In genomic region chr1:144101397-144102050, GRCh38 we compare ENCODE assay signal across 10 cellular contexts.
DNase-seq lines count a peak whose midpoint lies in the region; ATAC-seq and TF ChIP-seq lines count a peak whose summit lies in the region.
"Had no signal": no experiment of that assay in that cellular context is flagged by ENCODE, and none has a peak within 500 bp of the region (broad histone marks: within the 10 kb centered on the region; RNA-seq: fewer than 3 reads in every experiment).

No MANE protein-coding gene starts in this region.

- POLR2A ChIA-PET in CD4-positive, alpha-beta T cell (lab: Charles Lee): no interaction called here

- H3K27ac ChIP-seq in CD4-positive, alpha-beta T cell (ENCODE audit: low read depth, low read length): no peak overlapping the region
- H3K27ac ChIP-seq in effector memory CD4-positive, alpha-beta T cell (ENCODE audit: insufficient read depth, low read length, poor library complexity, severe bottlenecking): no peak overlapping the region
- no peak overlapping the region for H3K27ac ChIP-seq in ovary
- no peak overlapping the region for H3K27ac ChIP-seq in substantia nigra (ENCODE audit: low read depth, low read length, poor library complexity, severe bottlenecking)
- H3K27ac ChIP-seq: BLaER1 treated with 17β-estradiol and CSF1 and Interleukin-3, amounts not matched to agents 10 nM and 100 nM had no signal

- intact Hi-C loops in CD4-positive, alpha-beta T cell (cut with DNase I, micrococcal nuclease): no loop called here
- intact Hi-C loops in ovary (cut with DNase I): no loop called here

- no peak overlapping the region for H3K4me3 Mint-ChIP-seq in CD4-positive, alpha-beta T cell
- H3K4me3 Mint-ChIP-seq: activated T-cell treated with anti-CD3 and anti-CD28 coated beads, Interleukin-2, amount 50 U/mL, for 72 hours had no signal

- no peak for TF ChIP-seq CTCF in CD4-positive, alpha-beta T cell (IDR thresholded peaks at IDR 0.05)
- TF ChIP-seq CTCF in ovary (IDR thresholded peaks at IDR 0.05): no peak

- H3K27me3 ChIP-seq in CD4-positive, alpha-beta T cell (ENCODE audit: control insufficient read depth, insufficient read depth, low read length): no peaks in the 10 kb centered on the region
- H3K27me3 ChIP-seq in effector memory CD4-positive, alpha-beta T cell (replicated peaks; ENCODE audit: control insufficient read depth, insufficient read depth, low read length, poor library complexity, severe bottlenecking): no peaks in the 10 kb centered on the region
- no peaks in the 10 kb centered on the region for H3K27me3 ChIP-seq in ovary

- TF ChIP-seq EP300 in ovary (IDR thresholded peaks at IDR 0.05): no peak

- DNase-seq in CD4-positive, alpha-beta T cell: peak in 7 of 10 experiments; percentile 1 to 36 (median 6)
- DNase-seq in activated CD4-positive, alpha-beta T cell treated with anti-CD3 and anti-CD28 coated beads for 48 hours: peak; percentile 9
- DNase-seq in effector memory CD4-positive, alpha-beta T cell: peak in 2 of 3 donors; percentile 5 to 6
- DNase-seq in ovary: peak; percentile 15 to 36 (median 22)
- no peak for DNase-seq in NCI-H2107 (lab: John Stamatoyannopoulos, UW)
- no peak for DNase-seq in substantia nigra (lab: John Stamatoyannopoulos, UW)
- no peak for DNase-seq in amniotic stem cell (lab: John Stamatoyannopoulos, UW)

- H3K9me3 ChIP-seq in CD4-positive, alpha-beta T cell (ENCODE audit: control insufficient read depth, low read length): no peaks in the 10 kb centered on the region
- H3K9me3 ChIP-seq in effector memory CD4-positive, alpha-beta T cell (ENCODE audit: control insufficient read depth, low read length): no peaks in the 10 kb centered on the region
- H3K9me3 ChIP-seq in ovary: peaks cover 0 to 11% of the 10 kb centered on the region in 2 donors

- CTCF ChIA-PET in CD4-positive, alpha-beta T cell (lab: Charles Lee): no interaction called here

- H3K9me3 Mint-ChIP-seq in CD4-positive, alpha-beta T cell: no peaks in the 10 kb centered on the region
- H3K9me3 Mint-ChIP-seq: activated T-cell treated with anti-CD3 and anti-CD28 coated beads, Interleukin-2, amount 50 U/mL, for 72 hours had no signal

- H3K27me3 Mint-ChIP-seq in CD4-positive, alpha-beta T cell: no peaks in the 10 kb centered on the region

- WGBS in ovary, 3 donors: 72 to 77% (median 74%) methylated on average over 8 of the region's 8 CpGs

- H3K4me1 ChIP-seq in effector memory CD4-positive, alpha-beta T cell (ENCODE audit: control insufficient read depth, insufficient read depth, low read length, poor library complexity, severe bottlenecking): no peaks in the 10 kb centered on the region
- H3K4me1 ChIP-seq in ovary (ENCODE audit: insufficient read depth): no peaks in the 10 kb centered on the region
- H3K4me1 ChIP-seq: BLaER1 treated with 17β-estradiol and CSF1 and Interleukin-3, amounts not matched to agents 10 nM and 100 nM had no signal

- ATAC-seq in CD4-positive, alpha-beta T cell (ENCODE audit: poor library complexity): no peak
- ATAC-seq in GM21526 (IDR thresholded peaks at IDR 0.05; ENCODE audit: low FRiP score, unreplicated experiment): no peak
- ATAC-seq: activated T-cell treated with anti-CD3 and anti-CD28 coated beads, Interleukin-2, amount 50 U/mL, for 72 hours had no signal

- no peak overlapping the region for H3K27ac Mint-ChIP-seq in CD4-positive, alpha-beta T cell
- H3K27ac Mint-ChIP-seq: activated T-cell treated with anti-CD3 and anti-CD28 coated beads, Interleukin-2, amount 50 U/mL, for 72 hours had no signal

- no peaks in the 10 kb centered on the region for H3K4me1 Mint-ChIP-seq in CD4-positive, alpha-beta T cell (ENCODE audit: low read depth)

- H3K36me3 ChIP-seq in effector memory CD4-positive, alpha-beta T cell (ENCODE audit: control insufficient read depth, insufficient read depth, low read length): no peaks in the 10 kb centered on the region
- H3K36me3 ChIP-seq in ovary: no peaks in the 10 kb centered on the region
- H3K36me3 ChIP-seq: BLaER1 treated with 17β-estradiol and CSF1 and Interleukin-3, amounts not matched to agents 10 nM and 100 nM had no signal

- TF ChIP-seq POLR2A in ovary (IDR thresholded peaks at IDR 0.05): no peak

- H3K36me3 Mint-ChIP-seq in CD4-positive, alpha-beta T cell (ENCODE audit: low read depth): no peaks in the 10 kb centered on the region

- no peak overlapping the region for H3K4me3 ChIP-seq in effector memory CD4-positive, alpha-beta T cell (ENCODE audit: insufficient read depth, low read depth, low read length, poor library complexity, severe bottlenecking)
- H3K4me3 ChIP-seq in ovary: no peak overlapping the region
- H3K4me3 ChIP-seq: BLaER1 treated with 17β-estradiol and CSF1 and Interleukin-3, amounts not matched to agents 10 nM and 100 nM had no signal

Comparison
In these comparisons a context has a peak if more than half of its experiments do, and no peak if none do; other contexts are left out.
1. DNase-seq: peak in CD4-positive, alpha-beta T cell (7 of 10), activated CD4-positive, alpha-beta T cell treated with anti-CD3 and anti-CD28 coated beads for 48 hours (single experiment), effector memory CD4-positive, alpha-beta T cell (2 of 3) and ovary (5 of 5); none in NCI-H2107 (single experiment), substantia nigra (0 of 49) and amniotic stem cell (single experiment).